ENCODE assay signal across 12 cellular contexts in genomic region chr17:38864636-38865398, GRCh38. TPM values are rescaled to one million over a fixed set of nuclear protein-coding genes. Genes with fewer than 3 reads are reported as not detected.
A peak's percentile ranks its signal among the peaks of the same experiment; 100 is the strongest.
DNase-seq lines count a peak whose midpoint lies in the region; TF ChIP-seq lines count a peak whose summit lies in the region.
"Had no signal": no experiment of that assay in that cellular context is flagged by ENCODE, and none has a peak within 500 bp of the region (broad histone marks: within the 10 kb centered on the region; RNA-seq: fewer than 3 reads in every experiment).

No MANE protein-coding gene starts in this region.

- H3K9me3 ChIP-seq in vagina (no peaks in the 10 kb centered on the region), ovary (no peaks in the 10 kb centered on the region)

- no peaks in the 10 kb centered on the region for H3K36me3 ChIP-seq in vagina
- no peaks in the 10 kb centered on the region for H3K36me3 ChIP-seq in ovary

- intact Hi-C loops in vagina (cut with DNase I), result no loop called here
- intact Hi-C loops in ovary (cut with DNase I), result no loop called here

- H3K27ac ChIP-seq in epithelial cell of prostate (peak overlapping the region; percentile 97), vagina (no peak overlapping the region), ovary (no peak overlapping the region)

- no peak for TF ChIP-seq POLR2A in vagina (IDR thresholded peaks at IDR 0.05)
- no peak for TF ChIP-seq POLR2A in ovary (IDR thresholded peaks at IDR 0.05)

- no peak for TF ChIP-seq EP300 in ovary (IDR thresholded peaks at IDR 0.05)

- WGBS in ovary, 3 donors, result 55 to 62% (median 57%) methylated on average over 11 of the region's 11 CpGs

- CTCF ChIA-PET in activated naive CD4-positive, alpha-beta T cell treated with anti-CD3 and anti-CD28 coated beads, Interleukin-2, amount 10 ng/mL, durations not matched to agents 7 days and 5 days (lab: Charles Lee), result no interaction called here

- no peak overlapping the region for H3K4me3 ChIP-seq in vagina
- no peak overlapping the region for H3K4me3 ChIP-seq in ovary

- H3K9me3 Mint-ChIP-seq in activated naive CD4-positive, alpha-beta T cell treated with anti-CD3 and anti-CD28 coated beads, Interleukin-2, amount 50 U/mL, for 24 hours, result no peaks in the 10 kb centered on the region
- no peaks in the 10 kb centered on the region for H3K9me3 Mint-ChIP-seq in activated naive CD4-positive, alpha-beta T cell treated with anti-CD3 and anti-CD28 coated beads, Interleukin-2, amount 10 ng/mL, durations not matched to agents 7 days and 5 days
- H3K9me3 Mint-ChIP-seq in type B pancreatic cell, result no peaks in the 10 kb centered on the region
- H3K9me3 Mint-ChIP-seq: natural killer cell, T-cell had no signal

- H3K36me3 Mint-ChIP-seq in activated naive CD4-positive, alpha-beta T cell treated with anti-CD3 and anti-CD28 coated beads, Interleukin-2, amount 50 U/mL, for 24 hours, result peaks cover 2% of the 10 kb centered on the region
- H3K36me3 Mint-ChIP-seq in activated naive CD4-positive, alpha-beta T cell treated with anti-CD3 and anti-CD28 coated beads, Interleukin-2, amount 10 ng/mL, durations not matched to agents 7 days and 5 days, result peaks cover 3% of the 10 kb centered on the region
- no peaks in the 10 kb centered on the region for H3K36me3 Mint-ChIP-seq in type B pancreatic cell
- H3K36me3 Mint-ChIP-seq: natural killer cell, T-cell had no signal

- H3K4me1 Mint-ChIP-seq in activated naive CD4-positive, alpha-beta T cell treated with anti-CD3 and anti-CD28 coated beads, Interleukin-2, amount 50 U/mL, for 24 hours, result peaks cover 20% of the 10 kb centered on the region
- peaks cover 26% of the 10 kb centered on the region for H3K4me1 Mint-ChIP-seq in activated naive CD4-positive, alpha-beta T cell treated with anti-CD3 and anti-CD28 coated beads, Interleukin-2, amount 10 ng/mL, durations not matched to agents 7 days and 5 days
- H3K4me1 Mint-ChIP-seq in type B pancreatic cell (ENCODE audit: unreplicated experiment), result peaks cover 10% of the 10 kb centered on the region

- TF ChIP-seq CTCF in type B pancreatic cell (conservative IDR thresholded peaks at IDR 0.05), result peak; percentile 35
- no peak for TF ChIP-seq CTCF in vagina (IDR thresholded peaks at IDR 0.05)
- no peak for TF ChIP-seq CTCF in ovary (IDR thresholded peaks at IDR 0.05)

- H3K27ac Mint-ChIP-seq in activated naive CD4-positive, alpha-beta T cell treated with anti-CD3 and anti-CD28 coated beads, Interleukin-2, amount 50 U/mL, for 24 hours, result peak overlapping the region; percentile 60
- H3K27ac Mint-ChIP-seq in activated naive CD4-positive, alpha-beta T cell treated with anti-CD3 and anti-CD28 coated beads, Interleukin-2, amount 10 ng/mL, durations not matched to agents 7 days and 5 days, result no peak overlapping the region
- H3K27ac Mint-ChIP-seq in type B pancreatic cell, result peak overlapping the region; percentile 46
- H3K27ac Mint-ChIP-seq: natural killer cell, T-cell had no signal

- DNase-seq in activated naive CD4-positive, alpha-beta T cell treated with anti-CD3 and anti-CD28 coated beads, Interleukin-2, amount 10 ng/mL, durations not matched to agents 7 days and 5 days, result no peak
- DNase-seq in OCI-M1 (lab: John Stamatoyannopoulos, UW), result peak; percentile 68
- no peak for DNase-seq in epithelial cell of prostate (ENCODE audit: low read depth, low spot score)
- no peak for DNase-seq in type B pancreatic cell (ENCODE audit: extremely low spot score, unreplicated experiment)
- no peak for DNase-seq in central memory CD4-positive, alpha-beta T cell
- no peak for DNase-seq in vagina (ENCODE audit: extremely low spot score in 2 of 2)
- DNase-seq in ovary, result no peak
- DNase-seq: activated gamma-delta T cell, MM.1S, natural killer cell, T-cell had no signal

- H3K4me3 Mint-ChIP-seq in activated naive CD4-positive, alpha-beta T cell treated with anti-CD3 and anti-CD28 coated beads, Interleukin-2, amount 50 U/mL, for 24 hours, result no peak overlapping the region
- H3K4me3 Mint-ChIP-seq in activated naive CD4-positive, alpha-beta T cell treated with anti-CD3 and anti-CD28 coated beads, Interleukin-2, amount 10 ng/mL, durations not matched to agents 7 days and 5 days, result no peak overlapping the region
- no peak overlapping the region for H3K4me3 Mint-ChIP-seq in type B pancreatic cell
- H3K4me3 Mint-ChIP-seq: natural killer cell, T-cell had no signal

- H3K4me1 ChIP-seq in vagina (peaks cover 12% of the 10 kb centered on the region), ovary (ENCODE audit: insufficient read depth) (no peaks in the 10 kb centered on the region)

- H3K27me3 ChIP-seq in vagina (no peaks in the 10 kb centered on the region), ovary (no peaks in the 10 kb centered on the region)

- no peaks in the 10 kb centered on the region for H3K27me3 Mint-ChIP-seq in activated naive CD4-positive, alpha-beta T cell treated with anti-CD3 and anti-CD28 coated beads, Interleukin-2, amount 50 U/mL, for 24 hours
- H3K27me3 Mint-ChIP-seq in activated naive CD4-positive, alpha-beta T cell treated with anti-CD3 and anti-CD28 coated beads, Interleukin-2, amount 10 ng/mL, durations not matched to agents 7 days and 5 days, result peaks cover 28% of the 10 kb centered on the region
- H3K27me3 Mint-ChIP-seq in type B pancreatic cell, result peaks cover 13% of the 10 kb centered on the region

RNA-seq across cellular contexts. Expression of gene LASP1, which starts 5.0 kb away (rescaled TPM):
- total RNA-seq in type B pancreatic cell (ENCODE audit: low replicate concordance) (159 and 210 TPM in 2 replicates), vagina (69.0 TPM), ovary (100 to 1,000 TPM in 2 of 7 donors, 10 to 100 TPM in 5; 40.9 to 125 (median 95.0) TPM)
- polyA plus RNA-seq in ovary, result 100 to 1,000 TPM in 1 of 2 donors, 10 to 100 TPM in 1; 57.2 to 138 TPM

RNA-seq across cellular contexts. Expression of gene RPL23, which starts 11.3 kb away (rescaled TPM):
- total RNA-seq in type B pancreatic cell (ENCODE audit: low replicate concordance) (1,908 and 1,925 TPM in 2 replicates), vagina (1,585 TPM), ovary (1,000 to 10,000 TPM; 2,982 to 5,219 (median 3,257) TPM)
- 1,000 to 10,000 TPM; 4,771 to 7,100 TPM for polyA plus RNA-seq in ovary

RNA-seq across cellular contexts. Expression of gene CWC25, which starts 39.7 kb away (rescaled TPM):
- total RNA-seq in type B pancreatic cell (ENCODE audit: low replicate concordance), result 17.7 and 19.7 TPM in 2 replicates
- total RNA-seq in vagina, result 25.5 TPM
- 10 to 100 TPM; 16.4 to 21.6 (median 18.6) TPM for total RNA-seq in ovary
- 10 to 100 TPM; 16.9 to 25.2 TPM for polyA plus RNA-seq in ovary
